ENCODE assay signal across 8 cellular contexts in the genomic region with DNA sequence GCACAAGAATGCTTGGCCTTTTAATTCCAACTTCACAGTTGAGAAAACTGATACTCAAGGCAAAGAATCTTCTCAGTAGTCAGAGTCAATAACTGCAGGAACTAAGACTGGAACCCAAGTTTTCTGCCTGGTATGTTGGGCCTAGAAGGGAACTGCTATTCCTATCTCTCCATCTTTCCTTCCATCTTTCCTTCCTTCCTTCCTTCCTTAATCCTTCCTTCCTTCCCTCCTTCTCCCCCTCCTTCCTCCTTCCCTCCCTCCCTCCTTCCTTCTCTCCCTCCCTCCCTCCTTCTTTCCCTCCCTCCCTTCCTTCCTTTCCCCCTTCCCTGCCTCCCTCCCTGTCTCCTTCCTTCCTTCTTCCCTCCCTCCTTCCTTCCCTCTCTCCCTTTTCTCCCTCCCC.
"Had no signal": no experiment of that assay in that cellular context is flagged by ENCODE, and none has a peak within 500 bp of the region (broad histone marks: within the 10 kb centered on the region; RNA-seq: fewer than 3 reads in every experiment).

No MANE protein-coding gene starts in this region.

- H3K4me3 ChIP-seq: GM12878 had no signal

- ATAC-seq: GM12878 had no signal

- FAIRE-seq: G401.6, GM12878, GM12891, GM12892, GM18507, GM19239 had no signal

- DNase-seq: GDM1, GF-D8 had no signal
